8 cellular contexts compared by ENCODE assay signal in the genomic region with DNA sequence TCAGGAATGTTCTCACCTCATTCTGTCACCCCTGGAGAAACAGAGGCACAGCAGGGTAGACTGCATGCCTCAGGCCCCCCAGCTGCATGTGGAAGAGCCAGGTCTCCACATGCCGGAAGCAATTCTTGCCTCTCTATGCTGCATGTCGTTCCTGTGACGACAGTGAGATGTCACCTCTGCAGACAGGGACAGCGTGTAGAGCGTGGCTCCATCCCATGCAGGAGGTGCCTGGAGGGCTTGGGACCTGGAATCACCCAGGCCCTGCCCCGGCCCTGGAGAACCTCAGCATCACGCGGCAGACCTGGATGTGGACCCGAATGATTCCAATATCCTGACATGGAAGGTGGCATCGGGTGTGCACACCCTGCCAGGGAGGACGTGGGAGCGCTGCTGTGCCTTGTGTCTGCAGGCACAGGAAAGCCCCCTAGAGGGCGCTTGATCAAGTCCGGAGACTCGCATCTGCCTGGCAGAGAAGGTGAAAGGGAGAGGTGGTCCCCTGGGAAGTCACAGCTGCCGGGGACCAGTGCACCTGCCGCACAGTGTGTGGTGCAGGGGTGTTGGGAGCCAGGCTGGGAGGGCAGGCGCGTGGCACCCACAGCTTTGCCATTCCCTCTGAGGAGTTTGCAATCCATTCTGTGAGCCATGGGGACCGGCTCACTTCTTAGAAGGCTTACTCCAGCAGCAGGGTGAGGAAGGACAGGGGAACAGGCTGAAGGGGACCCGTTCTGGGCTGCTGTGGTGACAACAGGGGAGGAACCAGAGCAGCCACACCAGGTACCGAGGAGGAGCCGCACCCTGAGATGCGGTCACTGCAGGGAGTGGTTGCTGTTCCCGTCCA. TPM values are rescaled to one million over a fixed set of nuclear protein-coding genes. Genes with fewer than 3 reads are reported as not detected.
A peak's percentile ranks its signal among the peaks of the same experiment; 100 is the strongest.
DNase-seq lines count a peak whose midpoint lies in the region; ATAC-seq, FAIRE-seq and TF ChIP-seq lines count a peak whose summit lies in the region.

No MANE protein-coding gene starts in this region.

- H3K9ac ChIP-seq in PC-3 (ENCODE audit: low read length) = no peak overlapping the region

- DNase-seq in D721Med (ENCODE audit: insufficient read length, low spot score) (peak; percentile 47), GM19240 (ENCODE audit: insufficient read length, low spot score) (peak; percentile 80), PC-3 (peak; percentile 57), islet precursor cell (peak; percentile 81), GDM1 (lab: John Stamatoyannopoulos, UW) (no peak)
- DNase-seq in activated naive CD8-positive, alpha-beta T cell treated with anti-CD3 and anti-CD28 coated beads for 36 hours = peak; percentile 58
- DNase-seq in stimulated activated CD4-positive, alpha-beta T cell treated with anti-CD3 and anti-CD28 coated beads, TNF-alpha, amount 100 ng/mL, for 24 hours (ENCODE audit: low read depth in 3 of 3) = peak in 2 of 3 experiments; percentile 19 to 61

- no peaks in the 10 kb centered on the region for H3K4me1 Mint-ChIP-seq in activated naive CD8-positive, alpha-beta T cell treated with anti-CD3 and anti-CD28 coated beads for 36 hours

- H3K27ac ChIP-seq in PC-3 (ENCODE audit: low read length) = no peak overlapping the region

- CTCF ChIA-PET in PC-3 (lab: Charles Lee) = no interaction called here

- H3K27me3 ChIP-seq in PC-3 (ENCODE audit: low read length) = peaks cover 31% of the 10 kb centered on the region

- H3K4me3 Mint-ChIP-seq in activated naive CD8-positive, alpha-beta T cell treated with anti-CD3 and anti-CD28 coated beads for 36 hours = no peak overlapping the region

- no peak for FAIRE-seq in D721Med (lab: Jason Lieb, UNC)

- H3K36me3 Mint-ChIP-seq in activated naive CD8-positive, alpha-beta T cell treated with anti-CD3 and anti-CD28 coated beads for 36 hours = no peaks in the 10 kb centered on the region

- peaks cover 26% of the 10 kb centered on the region for H3K27me3 Mint-ChIP-seq in activated naive CD8-positive, alpha-beta T cell treated with anti-CD3 and anti-CD28 coated beads for 36 hours

- H3K9me2 ChIP-seq in PC-3 (replicated peaks; ENCODE audit: low read length) = no peaks in the 10 kb centered on the region

- POLR2A ChIA-PET in PC-3 (lab: Charles Lee; ENCODE audit: unreplicated experiment) = no interaction called here

- no peaks in the 10 kb centered on the region for H3K9me3 Mint-ChIP-seq in activated naive CD8-positive, alpha-beta T cell treated with anti-CD3 and anti-CD28 coated beads for 36 hours

- intact Hi-C loops in PC-3 (cut with micrococcal nuclease) = loop anchor here (2.0 kb wide), 1 partner anchor 120 kb away; no protein-coding TSS in a partner anchor

- no peak overlapping the region for H3K4me3 ChIP-seq in PC-3 (ENCODE audit: low read length)

- no peaks in the 10 kb centered on the region for H3K36me3 ChIP-seq in PC-3 (ENCODE audit: low read depth, low read length)

- no peaks in the 10 kb centered on the region for H3F3A ChIP-seq in PC-3 (ENCODE audit: low read length, unreplicated experiment)

- no peaks in the 10 kb centered on the region for H3K79me2 ChIP-seq in PC-3 (ENCODE audit: low read length)

- TF ChIP-seq CTCF in D721Med (IDR thresholded peaks at IDR 0.05; ENCODE audit: insufficient read depth, missing control alignments) = peak; percentile 59
- peak; percentile 76 for TF ChIP-seq CTCF in PC-3 (conservative IDR thresholded peaks at IDR 0.05; ENCODE audit: low read depth, low read length)

- peak overlapping the region; percentile 11 for H3K27ac Mint-ChIP-seq in activated naive CD8-positive, alpha-beta T cell treated with anti-CD3 and anti-CD28 coated beads for 36 hours

- no TSS peak for BruUV-seq in PC-3 (replicated peaks; lab: Mats Ljungman, UMichigan)

- no peaks in the 10 kb centered on the region for H4K20me1 ChIP-seq in PC-3 (ENCODE audit: low read length)

- H3K4me1 ChIP-seq in PC-3 (ENCODE audit: insufficient read depth, low read length) = no peaks in the 10 kb centered on the region

- H2AFZ ChIP-seq in PC-3 (ENCODE audit: low read length) = no peak overlapping the region

- peak; percentile 88 for ATAC-seq in HG03342 (IDR thresholded peaks at IDR 0.05; ENCODE audit: unreplicated experiment)
- ATAC-seq in PC-3 = peak; percentile 71

- no peak overlapping the region for H3K4me2 ChIP-seq in PC-3 (ENCODE audit: low read length)

- no peaks in the 10 kb centered on the region for H3K9me3 ChIP-seq in PC-3 (ENCODE audit: low read length)

RNA-seq across cellular contexts. Expression of a gene that starts 45.3 kb away (rescaled TPM):
- total RNA-seq in PC-3 (2014; rRNA removed) = 2.3 and 2.4 TPM in 2 replicates
- not detected for total RNA-seq in activated naive CD8-positive, alpha-beta T cell treated with anti-CD3 and anti-CD28 coated beads for 36 hours
